ENCODE assay signal across 9 cellular contexts in genomic region chr1:61241411-61241838, GRCh38.
DNase-seq lines count a peak whose midpoint lies in the region; TF ChIP-seq lines count a peak whose summit lies in the region.
"Had no signal": no experiment of that assay in that cellular context is flagged by ENCODE, and none has a peak within 500 bp of the region (broad histone marks: within the 10 kb centered on the region; RNA-seq: fewer than 3 reads in every experiment).

No MANE protein-coding gene starts in this region.

- H3K9ac ChIP-seq in muscle layer of colon (ENCODE audit: low read length): no peak overlapping the region

- no peaks in the 10 kb centered on the region for H3K36me3 ChIP-seq in muscle layer of colon (ENCODE audit: insufficient read depth, low read length)

- H3K4me3 ChIP-seq in epithelial cell of esophagus (ENCODE audit: low read length) (peak overlapping the region; percentile 8), muscle layer of colon (ENCODE audit: low read depth in 1 of 2, low read length in 2 of 2) (peak overlapping the region in 1 of 2 donors; percentile 30)

- H3K27me3 ChIP-seq in muscle layer of colon (ENCODE audit: control insufficient read depth in 1 of 2, insufficient read depth in 2 of 2, low read length in 2 of 2): no peaks in the 10 kb centered on the region

- H3K27ac ChIP-seq in 22Rv1 (peak overlapping the region; percentile 38), muscle layer of colon (ENCODE audit: low read depth, low read length) (peak overlapping the region; percentile 40)

- DNase-seq in NCI-H2196 treated with DMSO at 0.1 percent for 48 hours (lab: John Stamatoyannopoulos, UW; ENCODE audit: unreplicated experiment) (peak; percentile 80), epithelial cell of esophagus (ENCODE audit: low read depth) (peak; percentile 23), GM20000 (ENCODE audit: low spot score) (no peak)
- DNase-seq in stimulated activated CD4-positive, alpha-beta T cell treated with anti-CD3 and anti-CD28 coated beads, Interleukin-15, amount 100 ng/mL, for 24 hours: no peak
- DNase-seq in stimulated activated CD4-positive, alpha-beta T cell treated with anti-CD3 and anti-CD28 coated beads, Interleukin-12 subunit alpha, Interleukin-12 subunit beta, amount 100 ng/mL, for 4 hours: no peak
- DNase-seq in stimulated activated CD4-positive, alpha-beta T cell treated with anti-CD3 and anti-CD28 coated beads, Interleukin-4, amount 100 ng/mL, for 4 hours: no peak
- DNase-seq: IMR-90 had no signal

- H3K4me1 ChIP-seq in muscle layer of colon (ENCODE audit: insufficient read depth, low read length): peaks cover 41% of the 10 kb centered on the region

- no peak for TF ChIP-seq CTCF in 22Rv1 (IDR thresholded peaks at IDR 0.05)
- no peak for TF ChIP-seq CTCF in epithelial cell of esophagus (IDR thresholded peaks at IDR 0.05; ENCODE audit: insufficient read depth, low read depth, low read length, missing control alignments)
- no peak for TF ChIP-seq CTCF in GM20000 (IDR thresholded peaks at IDR 0.05; ENCODE audit: extremely low read depth, missing control alignments)

- H3K9me3 ChIP-seq in muscle layer of colon (ENCODE audit: low read length): no peaks in the 10 kb centered on the region

Comparison
In these comparisons a context has a peak if more than half of its experiments do, and no peak if none do; other contexts are left out.
1. DNase-seq: peak in NCI-H2196 treated with DMSO at 0.1 percent for 48 hours (single experiment) and epithelial cell of esophagus (single experiment); none in stimulated activated CD4-positive, alpha-beta T cell treated with anti-CD3 and anti-CD28 coated beads, Interleukin-15, amount 100 ng/mL, for 24 hours (single experiment), stimulated activated CD4-positive, alpha-beta T cell treated with anti-CD3 and anti-CD28 coated beads, Interleukin-12 subunit alpha, Interleukin-12 subunit beta, amount 100 ng/mL, for 4 hours (single experiment), GM20000 (single experiment) and stimulated activated CD4-positive, alpha-beta T cell treated with anti-CD3 and anti-CD28 coated beads, Interleukin-4, amount 100 ng/mL, for 4 hours (0 of 2).